ENCODE assay signal across 8 cellular contexts in the genomic region with DNA sequence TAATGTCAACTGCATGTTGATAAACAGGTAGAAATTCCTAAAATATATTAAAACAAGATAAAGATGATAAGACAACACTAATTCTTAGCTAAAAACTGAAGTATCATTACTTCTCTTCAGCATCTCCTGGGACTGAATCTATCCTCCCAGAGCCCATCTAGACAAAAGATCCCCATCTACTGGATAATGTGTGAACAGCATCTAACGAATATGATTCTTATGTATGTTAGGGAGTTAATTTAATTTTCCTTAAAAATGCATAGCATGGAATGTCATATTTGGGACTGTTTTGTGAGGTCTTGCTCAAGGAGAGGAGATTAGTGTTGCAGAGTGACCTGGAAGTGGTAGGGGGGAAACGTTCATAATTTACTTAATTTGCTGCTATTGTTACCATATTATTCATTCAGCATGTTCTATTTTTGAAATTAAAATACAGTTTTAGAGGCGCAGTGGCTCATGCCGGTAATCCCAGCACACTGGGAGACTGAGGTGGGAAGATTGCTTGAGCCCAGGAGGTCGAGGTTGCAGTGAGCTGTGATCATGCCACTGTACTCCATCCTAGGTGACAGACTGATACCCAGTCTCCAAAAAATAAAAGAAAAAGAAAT.
DNase-seq lines count a peak whose midpoint lies in the region; ATAC-seq and TF ChIP-seq lines count a peak whose summit lies in the region.

No MANE protein-coding gene starts in this region.

- no peak overlapping the region for H3K4me3 Mint-ChIP-seq in brain

- H3K4me1 ChIP-seq in MM.1S (ENCODE audit: low read length) (no peaks in the 10 kb centered on the region), liver (ENCODE audit: control insufficient read depth in 4 of 4, insufficient read depth in 4 of 4, low read length in 3 of 4) (no peaks in the 10 kb centered on the region)

- H3K27ac ChIP-seq in MM.1S (ENCODE audit: low read length) = no peak overlapping the region
- no peak overlapping the region for H3K27ac ChIP-seq in liver (ENCODE audit: low read depth in 1 of 2, low read length in 2 of 2)

- H3K4me2 ChIP-seq in MM.1S (ENCODE audit: low read depth, low read length) = no peak overlapping the region

- H3K9me3 ChIP-seq in MM.1S (replicated peaks; ENCODE audit: insufficient read depth, low read length) (no peaks in the 10 kb centered on the region), liver (ENCODE audit: control insufficient read depth in 4 of 4, low read length in 3 of 4) (peaks cover 0 to 8% (median 0%) of the 10 kb centered on the region in 4 donors)

- H3K4me3 ChIP-seq in MM.1S (ENCODE audit: low read length) (no peak overlapping the region), liver (ENCODE audit: low read depth in 1 of 3, low read length in 3 of 3) (no peak overlapping the region)

- no peak overlapping the region for H3K27ac Mint-ChIP-seq in brain

- H3K27me3 Mint-ChIP-seq in brain = no peaks in the 10 kb centered on the region

- WGBS in liver = 38% methylated on average over 5 of the region's 5 CpGs

- H2AFZ ChIP-seq in MM.1S (ENCODE audit: low read length) = no peak overlapping the region

- H3K27me3 ChIP-seq in MM.1S (replicated peaks; ENCODE audit: insufficient read depth, low read length) = no peaks in the 10 kb centered on the region
- H3K27me3 ChIP-seq in liver (ENCODE audit: control insufficient read depth in 4 of 4, insufficient read depth in 4 of 4, low read length in 3 of 4) = peaks cover 0 to 4% (median 0%) of the 10 kb centered on the region in 4 donors

- no peaks in the 10 kb centered on the region for H4K20me1 ChIP-seq in MM.1S (ENCODE audit: insufficient read depth, low read length)

- H3K36me3 ChIP-seq in MM.1S (replicated peaks; ENCODE audit: insufficient read depth, low read length) (no peaks in the 10 kb centered on the region), liver (ENCODE audit: control insufficient read depth in 4 of 4, insufficient read depth in 3 of 4, low read depth in 1 of 4, low read length in 3 of 4) (no peaks in the 10 kb centered on the region)

- peaks cover 3 to 33% (median 21%) of the 10 kb centered on the region in 5 experiments for H3K9me3 Mint-ChIP-seq in brain

- H3K9ac ChIP-seq in MM.1S (ENCODE audit: low read length) (no peak overlapping the region), liver (ENCODE audit: low read depth in 1 of 2, low read length in 2 of 2) (no peak overlapping the region)

- no peaks in the 10 kb centered on the region for H3K9me2 ChIP-seq in MM.1S (replicated peaks; ENCODE audit: insufficient read depth, low read length)

- no peaks in the 10 kb centered on the region for H3F3A ChIP-seq in MM.1S (ENCODE audit: insufficient read depth, low read length)

- ATAC-seq in GM21529 (IDR thresholded peaks at IDR 0.05; ENCODE audit: unreplicated experiment) = peak; percentile 76
- ATAC-seq in GM19328 (IDR thresholded peaks at IDR 0.05; ENCODE audit: unreplicated experiment) = no peak

- TF ChIP-seq CTCF in MM.1S (IDR thresholded peaks at IDR 0.05; ENCODE audit: low read length) (peak; percentile 71), brain (conservative IDR thresholded peaks at IDR 0.05) (peak; percentile 65 to 77), liver (IDR thresholded peaks at IDR 0.05; ENCODE audit: low read depth, low read length, missing input control) (peak; percentile 46)

- H3K36me3 Mint-ChIP-seq in brain = peaks cover 31% of the 10 kb centered on the region

- DNase-seq in DMS53 treated with DMSO at 0.1 percent for 48 hours (lab: John Stamatoyannopoulos, UW; ENCODE audit: unreplicated experiment) (peak; percentile 25), MM.1S (peak; percentile 42), HK-2 (ENCODE audit: unreplicated experiment) (no peak), NCI-H1048 (lab: John Stamatoyannopoulos, UW) (no peak)

- TF ChIP-seq RAD21 in liver (IDR thresholded peaks at IDR 0.05) = peak; percentile 70 to 76

- peaks cover 18% of the 10 kb centered on the region for H3K4me1 Mint-ChIP-seq in brain

- H3K79me2 ChIP-seq in MM.1S (ENCODE audit: low read length) = no peaks in the 10 kb centered on the region

TF ChIP-seq in liver, 16 proteins besides CTCF, POLR2A, EP300 and RAD21:
- TF ChIP-seq FOXA2 (IDR thresholded peaks at IDR 0.05) = no peak
- TF ChIP-seq HNF4A (conservative IDR thresholded peaks at IDR 0.05) = no peak
- no peak for TF ChIP-seq FOXA1 (IDR thresholded peaks at IDR 0.05)
- TF ChIP-seq RXRA (IDR thresholded peaks at IDR 0.05) = no peak
- TF ChIP-seq NR2F2 (IDR thresholded peaks at IDR 0.05) = no peak
- no peak for TF ChIP-seq JUND (IDR thresholded peaks at IDR 0.05)

Comparison
In these comparisons a context has a peak if more than half of its experiments do, and no peak if none do; other contexts are left out.
1. DNase-seq: peak in DMS53 treated with DMSO at 0.1 percent for 48 hours (single experiment) and MM.1S (single experiment); none in HK-2 (single experiment) and NCI-H1048 (single experiment).
2. Peak in every context shown above with its lines, with median percentiles within 50 percentile points of each other: CTCF ChIP-seq.